Comparison of ENCODE assay signal across 20 cellular contexts in genomic region chrX:13010546-13010945, GRCh38. TPM values are rescaled to one million over a fixed set of nuclear protein-coding genes. Genes with fewer than 3 reads are reported as not detected.
"Had no signal": no experiment of that assay in that cellular context is flagged by ENCODE, and none has a peak within 500 bp of the region (broad histone marks: within the 10 kb centered on the region; RNA-seq: fewer than 3 reads in every experiment).

No MANE protein-coding gene starts in this region.

- H3K4me1 ChIP-seq: vagina had no signal

- H3K36me3 Mint-ChIP-seq: natural killer cell treated with Interleukin-12 subunit alpha and Interleukin-12 subunit beta and Interleukin-15 and Interleukin-18, amount 100 ng/mL, for 72 hours had no signal

- H3K27ac Mint-ChIP-seq: activated naive CD4-positive, alpha-beta T cell treated with anti-CD3 and anti-CD28 coated beads for 36 hours; natural killer cell treated with Interleukin-12 subunit alpha and Interleukin-12 subunit beta and Interleukin-15 and Interleukin-18, amount 100 ng/mL, for 72 hours; T-helper 2 cell treated with Interferon-gamma antibody and Interleukin-4, amounts not matched to agents 5 μg/mL and 100 μg/mL, for 36 hours had no signal

- H3K9me3 Mint-ChIP-seq: activated CD4-positive, alpha-beta T cell treated with anti-CD3 and anti-CD28 coated beads, Interleukin-2, amount 10 ng/mL, durations not matched to agents 24 days and 14 days; activated naive CD4-positive, alpha-beta T cell treated with anti-CD3 and anti-CD28 coated beads for 36 hours; natural killer cell treated with Interleukin-12 subunit alpha and Interleukin-12 subunit beta and Interleukin-15 and Interleukin-18, amount 100 ng/mL, for 72 hours; T-helper 2 cell treated with Interferon-gamma antibody and Interleukin-4, amounts not matched to agents 5 μg/mL and 100 μg/mL, for 36 hours had no signal

- H3K9me3 ChIP-seq: right atrium auricular region, transverse colon, vagina had no signal

- H3K27ac ChIP-seq: hepatocyte, right atrium auricular region, transverse colon, vagina had no signal

- H3K36me3 ChIP-seq: right atrium auricular region, transverse colon, vagina had no signal

- ATAC-seq: left lobe of liver; natural killer cell treated with Interleukin-12 subunit alpha and Interleukin-12 subunit beta and Interleukin-15 and Interleukin-18, amount 100 ng/mL, for 72 hours had no signal

- H3K27me3 Mint-ChIP-seq: activated CD4-positive, alpha-beta T cell treated with anti-CD3 and anti-CD28 coated beads, Interleukin-2, amount 10 ng/mL, durations not matched to agents 24 days and 14 days had no signal

- H3K4me3 Mint-ChIP-seq: activated CD4-positive, alpha-beta T cell treated with anti-CD3 and anti-CD28 coated beads, Interleukin-2, amount 10 ng/mL, durations not matched to agents 24 days and 14 days; activated naive CD4-positive, alpha-beta T cell treated with anti-CD3 and anti-CD28 coated beads for 36 hours; natural killer cell treated with Interleukin-12 subunit alpha and Interleukin-12 subunit beta and Interleukin-15 and Interleukin-18, amount 100 ng/mL, for 72 hours; T-helper 2 cell treated with Interferon-gamma antibody and Interleukin-4, amounts not matched to agents 5 μg/mL and 100 μg/mL, for 36 hours had no signal

- H3K27me3 ChIP-seq: hepatocyte, right atrium auricular region, transverse colon, vagina had no signal

- FAIRE-seq: endometrium had no signal

- DNase-seq: activated CD4-positive, alpha-beta T cell treated with anti-CD3 and anti-CD28 coated beads, Interleukin-2, amount 10 ng/mL, durations not matched to agents 24 days and 14 days; activated CD4-positive, CD25-positive, alpha-beta regulatory T cell; activated CD8-positive, alpha-beta memory T cell treated with anti-CD3 and anti-CD28 coated beads for 24 hours; activated naive CD4-positive, alpha-beta T cell treated with anti-CD3 and anti-CD28 coated beads for 36 hours; activated T-cell treated with anti-CD3 and anti-CD28 coated beads for 4 hours; islet precursor cell; nucleus accumbens; stimulated activated CD4-positive, alpha-beta T cell treated with anti-CD3 and anti-CD28 coated beads, Interleukin-4, amount 100 ng/mL, for 24 hours; stimulated activated naive CD4-positive, alpha-beta T cell treated with Interleukin-2 at 50 U/mL for 16 hours; transverse colon had no signal

- H3K79me2 ChIP-seq: hepatocyte had no signal

- H3K4me3 ChIP-seq: hepatocyte, right atrium auricular region, skin epidermis, transverse colon, vagina had no signal

- H3K4me2 ChIP-seq: hepatocyte had no signal

RNA-seq across cellular contexts. Expression of gene FAM9C, which starts 33.9 kb away (rescaled TPM):
- total RNA-seq: activated CD4-positive, alpha-beta T cell treated with anti-CD3 and anti-CD28 coated beads, Interleukin-2, amount 10 ng/mL, durations not matched to agents 24 days and 14 days; activated naive CD4-positive, alpha-beta T cell treated with anti-CD3 and anti-CD28 coated beads for 36 hours; hepatocyte; left lobe of liver; mammary epithelial cell; natural killer cell treated with Interleukin-12 subunit alpha and Interleukin-12 subunit beta and Interleukin-15 and Interleukin-18, amount 100 ng/mL, for 72 hours; right atrium auricular region; vagina had no signal
- polyA plus RNA-seq: esophagus, hepatocyte, mammary epithelial cell had no signal
